ENCODE assay signal across 9 cellular contexts in the genomic region with DNA sequence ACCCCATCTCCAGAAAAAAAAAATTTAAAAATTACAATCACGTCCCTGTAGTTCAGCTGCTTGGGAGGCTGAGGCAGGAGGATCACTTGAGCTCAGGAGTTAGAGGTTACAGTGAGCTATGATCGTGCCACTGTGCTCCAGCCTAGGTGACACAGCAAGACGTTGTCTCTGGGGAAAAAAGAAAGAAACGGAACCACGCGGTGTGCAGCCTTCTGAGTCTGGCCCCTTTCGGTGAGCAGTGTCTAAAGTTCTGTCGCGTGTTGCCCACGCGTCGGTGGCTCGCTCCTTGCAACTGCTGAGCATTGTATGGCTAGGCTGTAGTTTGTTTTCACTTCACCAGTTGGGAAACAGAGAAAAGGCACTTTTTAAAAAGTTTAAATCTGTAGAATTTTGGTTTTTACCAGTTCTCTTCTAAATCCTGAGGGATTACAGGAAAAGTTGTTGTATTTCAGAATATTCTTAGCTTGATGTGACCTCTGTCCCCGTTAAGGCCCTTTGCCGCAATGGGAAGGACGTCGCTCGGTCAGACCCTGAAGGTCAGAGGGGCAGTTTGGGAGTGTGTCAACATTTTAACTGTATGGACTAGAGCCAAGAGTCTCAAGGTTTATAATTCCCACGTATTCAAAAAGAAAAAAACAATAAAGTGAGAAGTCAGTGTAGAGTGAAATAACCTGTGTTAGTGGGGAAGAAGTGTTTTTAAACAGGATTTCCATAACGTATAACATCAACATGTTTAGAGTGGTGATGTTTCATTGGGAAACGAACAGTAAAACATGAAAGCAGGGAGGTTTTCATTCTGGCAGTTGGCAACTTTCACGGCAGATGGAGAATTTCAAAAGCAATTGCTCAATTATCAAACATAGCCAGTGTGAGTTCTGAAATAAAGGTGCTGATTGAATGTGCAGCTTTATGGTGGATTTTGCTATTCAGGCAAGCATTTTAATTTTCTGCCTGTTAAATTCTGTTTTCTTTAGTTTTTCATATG. TPM values are rescaled to one million over a fixed set of nuclear protein-coding genes. Genes with fewer than 3 reads are reported as not detected.
DNase-seq lines count a peak whose midpoint lies in the region; ATAC-seq and TF ChIP-seq lines count a peak whose summit lies in the region.
"Had no signal": no experiment of that assay in that cellular context is flagged by ENCODE, and none has a peak within 500 bp of the region (broad histone marks: within the 10 kb centered on the region; RNA-seq: fewer than 3 reads in every experiment).

No MANE protein-coding gene starts in this region.

- no peak overlapping the region for H2AFZ ChIP-seq in neural progenitor cell (replicated peaks)

- peaks cover 53% of the 10 kb centered on the region for H3K36me3 Mint-ChIP-seq in CD4-positive, alpha-beta T cell (ENCODE audit: low read depth)
- H3K36me3 Mint-ChIP-seq in endodermal cell (ENCODE audit: low read depth) (peaks cover 45% of the 10 kb centered on the region), neural progenitor cell (peaks cover 14% of the 10 kb centered on the region)

- H3K9ac ChIP-seq in endodermal cell (ENCODE audit: extremely low read depth, low read length, poor library complexity, severe bottlenecking), result no peak overlapping the region
- no peak overlapping the region for H3K9ac ChIP-seq in skeletal muscle tissue (ENCODE audit: low read depth in 1 of 3, low read length in 3 of 3)
- H3K9ac ChIP-seq in neural progenitor cell, result no peak overlapping the region

- H3K27me3 Mint-ChIP-seq in CD4-positive, alpha-beta T cell, result no peaks in the 10 kb centered on the region
- H3K27me3 Mint-ChIP-seq in endodermal cell (ENCODE audit: insufficient read depth), result no peaks in the 10 kb centered on the region
- H3K27me3 Mint-ChIP-seq in neural progenitor cell (ENCODE audit: insufficient read depth, low read depth), result no peaks in the 10 kb centered on the region
- H3K27me3 Mint-ChIP-seq: dendritic cell treated with granulocyte-macrophage colony-stimulating factor and Interleukin-4, amounts not matched to agents 40 ng/mL and 50 ng/mL, for 4 days had no signal

- H4K20me1 ChIP-seq in neural progenitor cell (ENCODE audit: low read depth), result peaks cover 15% of the 10 kb centered on the region

- no peaks in the 10 kb centered on the region for H3K9me3 ChIP-seq in CD4-positive, alpha-beta T cell (ENCODE audit: control insufficient read depth, low read length)
- H3K9me3 ChIP-seq in Peyer's patch (no peaks in the 10 kb centered on the region), endodermal cell (ENCODE audit: control insufficient read depth, low read length) (no peaks in the 10 kb centered on the region), skeletal muscle tissue (ENCODE audit: control insufficient read depth in 3 of 3, low read length in 3 of 3) (no peaks in the 10 kb centered on the region), neural progenitor cell (ENCODE audit: low read depth) (no peaks in the 10 kb centered on the region)

- H3K27ac ChIP-seq in CD4-positive, alpha-beta T cell (ENCODE audit: low read depth, low read length), result no peak overlapping the region
- peak overlapping the region; percentile 21 to 72 (median 38) for H3K27ac ChIP-seq in Peyer's patch
- H3K27ac ChIP-seq in endodermal cell (ENCODE audit: low read depth, low read length), result no peak overlapping the region
- H3K27ac ChIP-seq in skeletal muscle tissue (ENCODE audit: low read depth, low read length), result peak overlapping the region; percentile 65
- no peak overlapping the region for H3K27ac ChIP-seq in neural progenitor cell

- intact Hi-C loops in CD4-positive, alpha-beta T cell (cut with DNase I, micrococcal nuclease), result loop anchor here (1.0 to 5.0 kb wide), 3 partner anchors 9 to 99 kb away; a partner anchor contains a TSS

- peak in 4 of 10 experiments; percentile 8 to 13 (median 10) for DNase-seq in CD4-positive, alpha-beta T cell
- DNase-seq in Peyer's patch (no peak), endodermal cell (peak; percentile 12), NAMALWA (ENCODE audit: low spot score) (no peak), neural progenitor cell (ENCODE audit: low spot score) (no peak)

- no peaks in the 10 kb centered on the region for H3F3A ChIP-seq in neural progenitor cell (ENCODE audit: low read depth)

- peak overlapping the region; percentile 74 for H3K4me3 Mint-ChIP-seq in CD4-positive, alpha-beta T cell
- H3K4me3 Mint-ChIP-seq in endodermal cell, result no peak overlapping the region
- H3K4me3 Mint-ChIP-seq in neural progenitor cell, result no peak overlapping the region
- H3K4me3 Mint-ChIP-seq: dendritic cell treated with granulocyte-macrophage colony-stimulating factor and Interleukin-4, amounts not matched to agents 40 ng/mL and 50 ng/mL, for 4 days had no signal

- peak overlapping the region; percentile 78 for H3K27ac Mint-ChIP-seq in CD4-positive, alpha-beta T cell
- H3K27ac Mint-ChIP-seq in endodermal cell, result no peak overlapping the region
- no peak overlapping the region for H3K27ac Mint-ChIP-seq in neural progenitor cell
- H3K27ac Mint-ChIP-seq: dendritic cell treated with granulocyte-macrophage colony-stimulating factor and Interleukin-4, amounts not matched to agents 40 ng/mL and 50 ng/mL, for 4 days had no signal

- H3K4me2 ChIP-seq in neural progenitor cell, result no peak overlapping the region

- no peaks in the 10 kb centered on the region for H3K79me2 ChIP-seq in neural progenitor cell (ENCODE audit: low read depth)

- H3K27me3 ChIP-seq in CD4-positive, alpha-beta T cell (ENCODE audit: control insufficient read depth, insufficient read depth, low read length), result no peaks in the 10 kb centered on the region
- no peaks in the 10 kb centered on the region for H3K27me3 ChIP-seq in Peyer's patch
- no peaks in the 10 kb centered on the region for H3K27me3 ChIP-seq in endodermal cell (ENCODE audit: control insufficient read depth, insufficient read depth, low read length, poor library complexity, severe bottlenecking)
- H3K27me3 ChIP-seq in skeletal muscle tissue (ENCODE audit: control insufficient read depth in 3 of 3, insufficient read depth in 3 of 3, low read length in 3 of 3), result no peaks in the 10 kb centered on the region
- H3K27me3 ChIP-seq in neural progenitor cell, result no peaks in the 10 kb centered on the region

- CTCF ChIA-PET in CD4-positive, alpha-beta T cell (lab: Charles Lee), result interaction anchor here (1.6 kb wide), 1 partner anchor 10 kb away, joined by 7 read pairs; no protein-coding TSS in a partner anchor

- no peak overlapping the region for H3K4me3 ChIP-seq in Peyer's patch
- H3K4me3 ChIP-seq in endodermal cell (ENCODE audit: low read length), result no peak overlapping the region
- H3K4me3 ChIP-seq in skeletal muscle tissue (ENCODE audit: low read length in 3 of 3), result no peak overlapping the region
- H3K4me3 ChIP-seq in neural progenitor cell, result no peak overlapping the region

- no peaks in the 10 kb centered on the region for H3K9me3 Mint-ChIP-seq in CD4-positive, alpha-beta T cell
- H3K9me3 Mint-ChIP-seq in endodermal cell (no peaks in the 10 kb centered on the region), neural progenitor cell (no peaks in the 10 kb centered on the region)
- H3K9me3 Mint-ChIP-seq: dendritic cell treated with granulocyte-macrophage colony-stimulating factor and Interleukin-4, amounts not matched to agents 40 ng/mL and 50 ng/mL, for 4 days had no signal

- no peak for TF ChIP-seq CTCF in CD4-positive, alpha-beta T cell (IDR thresholded peaks at IDR 0.05)
- no peak for TF ChIP-seq CTCF in Peyer's patch (IDR thresholded peaks at IDR 0.05)
- no peak for TF ChIP-seq CTCF in endodermal cell (conservative IDR thresholded peaks at IDR 0.05)
- no peak for TF ChIP-seq CTCF in neural progenitor cell (IDR thresholded peaks at IDR 0.05)

- TF ChIP-seq POLR2A in Peyer's patch (IDR thresholded peaks at IDR 0.05), result no peak

- H3K36me3 ChIP-seq in Peyer's patch (peaks cover 0 to 44% (median 0%) of the 10 kb centered on the region in 3 donors), endodermal cell (ENCODE audit: control insufficient read depth, insufficient read depth, low read length) (peaks cover 75% of the 10 kb centered on the region), skeletal muscle tissue (ENCODE audit: control insufficient read depth in 3 of 3, insufficient read depth in 3 of 3, low read length in 3 of 3) (peaks cover 16 to 25% (median 24%) of the 10 kb centered on the region in 3 donors), neural progenitor cell (peaks cover 9% of the 10 kb centered on the region)

- 95 to 97% methylated on average over 15 to 22 of the region's 22 CpGs for WGBS in endodermal cell (ENCODE audit: insufficient coverage in 1 of 2, insufficient read length in 1 of 2), 2 experiments

- peaks cover 46% of the 10 kb centered on the region for H3K4me1 Mint-ChIP-seq in CD4-positive, alpha-beta T cell (ENCODE audit: low read depth)
- H3K4me1 Mint-ChIP-seq in endodermal cell, result no peaks in the 10 kb centered on the region
- H3K4me1 Mint-ChIP-seq in neural progenitor cell, result peaks cover 39% of the 10 kb centered on the region

- H3K4me1 ChIP-seq in Peyer's patch (peaks cover 0 to 10% (median 7%) of the 10 kb centered on the region in 4 donors), endodermal cell (ENCODE audit: control insufficient read depth, insufficient read depth, low read length) (no peaks in the 10 kb centered on the region), skeletal muscle tissue (ENCODE audit: control insufficient read depth in 3 of 3, insufficient read depth in 3 of 3, low read length in 3 of 3) (peaks cover 28 to 46% (median 45%) of the 10 kb centered on the region in 3 donors), neural progenitor cell (peaks cover 13% of the 10 kb centered on the region)

- POLR2A ChIA-PET in CD4-positive, alpha-beta T cell (lab: Charles Lee), result interaction anchor here (1.1 to 1.9 kb wide), 5 partner anchors 9 to 167 kb away, joined by 3 to 5 read pairs (median 4); no protein-coding TSS in a partner anchor

- ATAC-seq in CD4-positive, alpha-beta T cell (ENCODE audit: poor library complexity), result peak; percentile 24
- ATAC-seq in SK-N-SH treated with all-trans-retinoic acid at 6 μM for 48 hours (no peak), HG03097 (IDR thresholded peaks at IDR 0.05; ENCODE audit: low FRiP score, unreplicated experiment) (no peak)

TF ChIP-seq in SK-N-SH treated with all-trans-retinoic acid at 6 μM for 48 hours, 23 proteins besides CTCF, POLR2A, EP300 and RAD21:
- no peak for TF ChIP-seq ZNF8 (CRISPR knock-in tag; IDR thresholded peaks at IDR 0.05)
- no peak for TF ChIP-seq ZNF70 (CRISPR knock-in tag; IDR thresholded peaks at IDR 0.05)

RNA-seq across cellular contexts. Expression of a gene that starts 45.8 kb away (rescaled TPM):
- total RNA-seq in CD4-positive, alpha-beta T cell, result under 1 TPM; 0.67 to 0.74 TPM
- total RNA-seq in Peyer's patch (1 to 10 TPM in 3 of 4 donors, under 1 TPM in 1; 0.35 to 2.5 (median 1.5) TPM), endodermal cell (1 to 10 TPM in 1 of 2 donors, under 1 TPM in 1; 1.00 to 2.5 TPM), skeletal muscle tissue (1.0 TPM), neural progenitor cell (ENCODE audit: low replicate concordance) (0.17 and 0.25 TPM in 2 replicates)
- 0.32 TPM for polyA plus RNA-seq in endodermal cell (2013, experiment 1 of 2)
- polyA plus RNA-seq in endodermal cell (2013, experiment 2 of 2), result 0.41 TPM

Comparison
In these comparisons a context has a peak if more than half of its experiments do, and no peak if none do; other contexts are left out.
1. H3K27ac ChIP-seq: peak in Peyer's patch (4 of 4) and skeletal muscle tissue (single experiment); none in CD4-positive, alpha-beta T cell (single experiment), endodermal cell (single experiment) and neural progenitor cell (single experiment).